ENCODE assay signal across 1 cellular context in genomic region chr10:13518076-13518692, GRCh38.
TF ChIP-seq lines count a peak whose summit lies in the region.

No MANE protein-coding gene starts in this region.

TF ChIP-seq in H1, 55 proteins besides CTCF, POLR2A, EP300 and RAD21:
- 0 out of 2 replicates have a peak, but pooled peaks have one; percentile 17 for TF ChIP-seq MAX (IDR thresholded peaks at IDR 0.05)
- TF ChIP-seq PHF8 (conservative IDR thresholded peaks at IDR 0.05; ENCODE audit: low read depth, low read length), result no peak
- no peak for TF ChIP-seq CREB1 (IDR thresholded peaks at IDR 0.05)
